In genomic region chr3:187368251-187368733, GRCh38 we compare ENCODE assay signal across 8 cellular contexts. TPM values are rescaled to one million over a fixed set of nuclear protein-coding genes. Genes with fewer than 3 reads are reported as not detected.
DNase-seq lines count a peak whose midpoint lies in the region; ATAC-seq and TF ChIP-seq lines count a peak whose summit lies in the region.

A gene with protein sequence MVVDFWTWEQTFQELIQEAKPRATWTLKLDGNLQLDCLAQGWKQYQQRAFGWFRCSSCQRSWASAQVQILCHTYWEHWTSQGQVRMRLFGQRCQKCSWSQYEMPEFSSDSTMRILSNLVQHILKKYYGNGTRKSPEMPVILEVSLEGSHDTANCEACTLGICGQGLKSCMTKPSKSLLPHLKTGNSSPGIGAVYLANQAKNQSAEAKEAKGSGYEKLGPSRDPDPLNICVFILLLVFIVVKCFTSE (plus strand): TSS chr3:187368385. CDS start chr3:187368442, 57 bp downstream.

- peak within 1 kb of the TSS; percentile 99 for H3K27ac Mint-ChIP-seq in stimulated activated naive B cell treated with anti-CD40 and anti-IgM and Interleukin-4, amounts not matched to agents 10 μg/mL and 1 μg/mL and 100 μg/mL, for 72 hours
- no peak within 1 kb of the TSS for H3K27ac Mint-ChIP-seq in Caco-2 (ENCODE audit: unreplicated experiment)

- H3K36me3 ChIP-seq in BLaER1 treated with 17β-estradiol and CSF1 and Interleukin-3, amounts not matched to agents 10 nM and 100 nM = peaks cover 7 to 21% (median 14%) of the 10 kb centered on the region in 11 experiments; a peak in 20 of 22 replicates
- H3K36me3 ChIP-seq in lower lobe of right lung (peaks cover 12% of the 10 kb centered on the region), Caco-2 (ENCODE audit: control insufficient read depth, insufficient read depth, low read length) (no peaks in the 10 kb centered on the region)

- intact Hi-C loops in T-helper 2 cell treated with Interferon-gamma antibody and Interleukin-4, amounts not matched to agents 100 ng/mL and 5 ng/mL, for 36 hours (cut with micrococcal nuclease) = loop anchor here (5.0 to 10.0 kb wide), 2 partner anchors 437 to 1764 kb away; no protein-coding TSS in a partner anchor
- intact Hi-C loops in lower lobe of right lung (cut with DNase I) = no loop called here
- intact Hi-C loops in Caco-2 (cut with micrococcal nuclease; ENCODE audit: unreplicated experiment) = no loop called here

- peak within 1 kb of the TSS; percentile 94 to 98 for H3K4me3 Mint-ChIP-seq in stimulated activated naive B cell treated with anti-CD40 and anti-IgM and Interleukin-4, amounts not matched to agents 10 μg/mL and 1 μg/mL and 100 μg/mL, for 72 hours
- H3K4me3 Mint-ChIP-seq in Caco-2 (ENCODE audit: unreplicated experiment) = no peak within 1 kb of the TSS

- POLR2A ChIA-PET in Caco-2 (lab: Charles Lee) = no interaction called here

- no peaks in the 10 kb centered on the region for H4K20me1 ChIP-seq in BLaER1 treated with 17β-estradiol and CSF1 and Interleukin-3, amounts not matched to agents 10 nM and 100 nM

- peak in 30 of 61 donors; percentile 0 to 42 (median 20) for DNase-seq in caudate nucleus (lab: John Stamatoyannopoulos, UW)
- DNase-seq in lower lobe of right lung = no peak
- DNase-seq in stimulated activated naive B cell treated with anti-CD40 and anti-IgM and Interleukin-4, amounts not matched to agents 10 μg/mL and 1 μg/mL and 100 μg/mL, for 72 hours = peak; percentile 27
- no peak for DNase-seq in Caco-2

- TF ChIP-seq CTCF in lower lobe of right lung (IDR thresholded peaks at IDR 0.05) (no peak), Caco-2 (IDR thresholded peaks at IDR 0.05; ENCODE audit: insufficient read depth in 1 of 2, low read depth in 1 of 2, low read length in 1 of 2, severe bottlenecking in 1 of 2, unreplicated experiment in 1 of 2) (no peak)

- CTCF ChIA-PET in Caco-2 (lab: Charles Lee) = no interaction called here

- H3K36me3 Mint-ChIP-seq in stimulated activated naive B cell treated with anti-CD40 and anti-IgM and Interleukin-4, amounts not matched to agents 10 μg/mL and 1 μg/mL and 100 μg/mL, for 72 hours = peaks cover 28% of the 10 kb centered on the region in 2 donors
- no peaks in the 10 kb centered on the region for H3K36me3 Mint-ChIP-seq in Caco-2 (ENCODE audit: insufficient read depth, unreplicated experiment)

- H3K27ac ChIP-seq in BLaER1 treated with 17β-estradiol and CSF1 and Interleukin-3, amounts not matched to agents 10 nM and 100 nM = peak within 1 kb of the TSS; percentile 75 to 94 (median 90)
- H3K27ac ChIP-seq in caudate nucleus (ENCODE audit: low read depth, low read length) = peak within 1 kb of the TSS; percentile 72
- peak within 1 kb of the TSS; percentile 92 for H3K27ac ChIP-seq in lower lobe of right lung

- no TSS peak for BruUV-seq in Caco-2 (replicated peaks; lab: Mats Ljungman, UMichigan)

- H3K4me2 ChIP-seq in BLaER1 treated with 17β-estradiol and CSF1 and Interleukin-3, amounts not matched to agents 10 nM and 100 nM = peak within 1 kb of the TSS; percentile 83 to 96 (median 89)

- H3K4me1 ChIP-seq in BLaER1 treated with 17β-estradiol and CSF1 and Interleukin-3, amounts not matched to agents 10 nM and 100 nM = peaks cover 14 to 25% (median 23%) of the 10 kb centered on the region in 10 experiments
- H3K4me1 ChIP-seq in lower lobe of right lung (peaks cover 24% of the 10 kb centered on the region), Caco-2 (no peaks in the 10 kb centered on the region)

- H3K27me3 ChIP-seq in BLaER1 treated with 17β-estradiol and CSF1 and Interleukin-3, amounts not matched to agents 10 nM and 100 nM = no peaks in the 10 kb centered on the region
- H3K27me3 ChIP-seq in lower lobe of right lung (ENCODE audit: low read depth) (no peaks in the 10 kb centered on the region), Caco-2 (replicated peaks; ENCODE audit: control insufficient read depth, insufficient read depth, low read length) (no peaks in the 10 kb centered on the region)

- peak within 1 kb of the TSS; percentile 53 to 67 (median 60) for H3K4me3 ChIP-seq in BLaER1 treated with 17β-estradiol and CSF1 and Interleukin-3, amounts not matched to agents 10 nM and 100 nM
- H3K4me3 ChIP-seq in lower lobe of right lung (peak within 1 kb of the TSS; percentile 62), Caco-2 (ENCODE audit: low read depth, low read length) (no peak within 1 kb of the TSS)

- H3K9ac ChIP-seq in BLaER1 treated with 17β-estradiol and CSF1 and Interleukin-3, amounts not matched to agents 10 nM and 100 nM = peak within 1 kb of the TSS; percentile 78 to 86 (median 81)

- H3K27me3 Mint-ChIP-seq in stimulated activated naive B cell treated with anti-CD40 and anti-IgM and Interleukin-4, amounts not matched to agents 10 μg/mL and 1 μg/mL and 100 μg/mL, for 72 hours = no peaks in the 10 kb centered on the region
- H3K27me3 Mint-ChIP-seq in Caco-2 (ENCODE audit: insufficient read depth, unreplicated experiment) = no peaks in the 10 kb centered on the region

- TF ChIP-seq POLR2A in GM19193 (IDR thresholded peaks at IDR 0.05; ENCODE audit: extremely low read depth, insufficient read depth, insufficient read length) = peak; percentile 41

- ATAC-seq in HG03280 (IDR thresholded peaks at IDR 0.05; ENCODE audit: unreplicated experiment) (peak; percentile 95), lower lobe of right lung (peak; percentile 72 to 89)
- peak; percentile 88 to 89 for ATAC-seq in stimulated activated naive B cell treated with anti-CD40 and anti-IgM and Interleukin-4, amounts not matched to agents 10 μg/mL and 1 μg/mL and 100 μg/mL, for 72 hours (replicated peaks)

- peaks cover 0 to 28% (median 6%) of the 10 kb centered on the region in 11 experiments; a peak in 6 of 22 replicates for H3K9me3 ChIP-seq in BLaER1 treated with 17β-estradiol and CSF1 and Interleukin-3, amounts not matched to agents 10 nM and 100 nM (replicated peaks in 1 of 11)
- H3K9me3 ChIP-seq in lower lobe of right lung (no peaks in the 10 kb centered on the region), Caco-2 (no peaks in the 10 kb centered on the region)

- H3K4me1 Mint-ChIP-seq in stimulated activated naive B cell treated with anti-CD40 and anti-IgM and Interleukin-4, amounts not matched to agents 10 μg/mL and 1 μg/mL and 100 μg/mL, for 72 hours = peaks cover 5 to 9% of the 10 kb centered on the region in 2 donors
- no peaks in the 10 kb centered on the region for H3K4me1 Mint-ChIP-seq in Caco-2 (ENCODE audit: low read depth, unreplicated experiment)

- peaks cover 0 to 1% of the 10 kb centered on the region in 2 donors for H3K9me3 Mint-ChIP-seq in stimulated activated naive B cell treated with anti-CD40 and anti-IgM and Interleukin-4, amounts not matched to agents 10 μg/mL and 1 μg/mL and 100 μg/mL, for 72 hours
- H3K9me3 Mint-ChIP-seq in Caco-2 (ENCODE audit: unreplicated experiment) = no peaks in the 10 kb centered on the region

RNA-seq across cellular contexts. Expression of the gene that starts here (rescaled TPM):
- 12.9 and 13.0 TPM in 2 replicates for total RNA-seq in T-helper 2 cell treated with Interferon-gamma antibody and Interleukin-4, amounts not matched to agents 100 ng/mL and 5 ng/mL, for 36 hours
- total RNA-seq in lower lobe of right lung = 10.9 TPM
- not detected in 2 replicates for total RNA-seq in Caco-2 (2022)

Comparison
In these comparisons a context has a peak if more than half of its experiments do, and no peak if none do; other contexts are left out.
1. RNA of the gene that starts here (total RNA-seq): 12.9 to 13.0 TPM in T-helper 2 cell treated with Interferon-gamma antibody and Interleukin-4, amounts not matched to agents 100 ng/mL and 5 ng/mL, for 36 hours and 10.9 TPM in lower lobe of right lung (single experiment); not detected in Caco-2; every median in the first group is over 10 times any median in the second.
2. Peak in every context shown above with its lines, with median percentiles within 50 percentile points of each other: H3K27ac ChIP-seq and ATAC-seq.